ENCODE assay signal across 26 cellular contexts in genomic region chr13:27605610-27606200, GRCh38. TPM values are rescaled to one million over a fixed set of nuclear protein-coding genes. Genes with fewer than 3 reads are reported as not detected.
DNase-seq lines count a peak whose midpoint lies in the region; ATAC-seq, FAIRE-seq and TF ChIP-seq lines count a peak whose summit lies in the region.
"Had no signal": no experiment of that assay in that cellular context is flagged by ENCODE, and none has a peak within 500 bp of the region (broad histone marks: within the 10 kb centered on the region; RNA-seq: fewer than 3 reads in every experiment).

No MANE protein-coding gene starts in this region.

- no peak for TF ChIP-seq RAD21 in HepG2 (CRISPR knock-in tag; IDR thresholded peaks at IDR 0.05)

- CTCF ChIA-PET in HepG2 (lab: Yijun Ruan, JAX; ENCODE audit: low intra/inter-chr PET ratio, low total read pairs): no interaction called here

- H3K9ac ChIP-seq in HepG2 (ENCODE audit: insufficient read depth, low read depth, low read length): no peak overlapping the region

- H3K36me3 ChIP-seq in HepG2 (replicated peaks in 1 of 2; ENCODE audit: control insufficient read depth in 1 of 2, insufficient read depth in 2 of 2, low read length in 2 of 2): no peaks in the 10 kb centered on the region; a peak in 1 of 5 replicates
- no peaks in the 10 kb centered on the region for H3K36me3 ChIP-seq in right lobe of liver
- no peaks in the 10 kb centered on the region for H3K36me3 ChIP-seq in adrenal gland (replicated peaks in 1 of 2)
- H3K36me3 ChIP-seq: sigmoid colon, stomach, upper lobe of right lung had no signal

- no peak for TF ChIP-seq CTCF in HepG2 (CRISPR knock-in tag; IDR thresholded peaks at IDR 0.05)
- TF ChIP-seq CTCF in right lobe of liver (IDR thresholded peaks at IDR 0.05): no peak
- TF ChIP-seq CTCF in adrenal gland (IDR thresholded peaks at IDR 0.05): no peak
- TF ChIP-seq CTCF in fibroblast of the aortic adventitia (IDR thresholded peaks at IDR 0.05; ENCODE audit: insufficient read depth, low read length): no peak
- no peak for TF ChIP-seq CTCF in type B pancreatic cell (conservative IDR thresholded peaks at IDR 0.05)

- peaks cover 3% of the 10 kb centered on the region for H3K4me1 Mint-ChIP-seq in type B pancreatic cell (ENCODE audit: unreplicated experiment)

- H3K27ac ChIP-seq in HepG2 (ENCODE audit: extremely low read length, insufficient read depth, low read length): no peak overlapping the region
- no peak overlapping the region for H3K27ac ChIP-seq in right lobe of liver
- peak overlapping the region in 4 of 5 donors; percentile 13 to 51 (median 25) for H3K27ac ChIP-seq in adrenal gland
- H3K27ac ChIP-seq: upper lobe of right lung had no signal

- H3K27me3 Mint-ChIP-seq in type B pancreatic cell: no peaks in the 10 kb centered on the region
- H3K27me3 Mint-ChIP-seq: activated naive CD8-positive, alpha-beta T cell treated with anti-CD3 and anti-CD28 coated beads, Interleukin-2, amount 10 ng/mL, durations not matched to agents 7 days and 5 days; effector memory CD8-positive, alpha-beta T cell had no signal

- FAIRE-seq in HepG2 (lab: Jason Lieb, UNC): no peak

- ATAC-seq in HepG2 (no peak), right lobe of liver (no peak), GM19035 (IDR thresholded peaks at IDR 0.05; ENCODE audit: unreplicated experiment) (no peak)
- ATAC-seq: activated CD4-positive, CD25-positive, alpha-beta regulatory T cell treated with anti-CD3 and anti-CD28 coated beads, Interleukin-2, amount 50 U/mL, for 24 hours; effector memory CD8-positive, alpha-beta T cell; left colon; PC-3; upper lobe of right lung had no signal

- no peak for TF ChIP-seq POLR2A in HepG2 (IDR thresholded peaks at IDR 0.05; ENCODE audit: insufficient read depth in 1 of 2, low read depth in 2 of 2, low read length in 2 of 2)
- no peak for TF ChIP-seq POLR2A in right lobe of liver (IDR thresholded peaks at IDR 0.05)
- TF ChIP-seq POLR2A in adrenal gland (IDR thresholded peaks at IDR 0.05): no peak

- H3K4me3 ChIP-seq in HepG2 (replicated peaks in 1 of 3; ENCODE audit: insufficient read depth in 1 of 3, low read depth in 2 of 3, low read length in 3 of 3) (no peak overlapping the region), right lobe of liver (no peak overlapping the region), adrenal gland (peak overlapping the region in 1 of 4 donors; percentile 17), fibroblast of the aortic adventitia (ENCODE audit: low read depth, low read length) (no peak overlapping the region)
- H3K4me3 ChIP-seq: sigmoid colon, stomach, upper lobe of right lung had no signal

- H3K4me1 ChIP-seq in HepG2 (ENCODE audit: insufficient read depth, low read length): peaks cover 49% of the 10 kb centered on the region
- H3K4me1 ChIP-seq in right lobe of liver: peaks cover 0 to 17% (median 5%) of the 10 kb centered on the region in 4 donors
- peaks cover 24 to 42% of the 10 kb centered on the region in 2 donors for H3K4me1 ChIP-seq in adrenal gland (replicated peaks in 1 of 2)

- peak overlapping the region; percentile 3 for H3K27ac Mint-ChIP-seq in type B pancreatic cell
- H3K27ac Mint-ChIP-seq: activated naive CD8-positive, alpha-beta T cell treated with anti-CD3 and anti-CD28 coated beads, Interleukin-2, amount 10 ng/mL, durations not matched to agents 7 days and 5 days; activated T-helper 1 cell treated with anti-CD3 and anti-CD28 coated beads, Interleukin-12 subunit alpha, Interleukin-12 subunit beta, Interleukin-2, Interleukin-4 antibody, amounts not matched to agents 30 ng/mL and 10 ng/mL and 1 ng/mL, durations not matched to agents 14 hours and 24 hours and 36 hours; CD14-positive monocyte; effector memory CD8-positive, alpha-beta T cell had no signal

- H3K27me3 ChIP-seq in HepG2 (ENCODE audit: control insufficient read depth in 1 of 2, insufficient read depth in 2 of 2, low read length in 2 of 2) (no peaks in the 10 kb centered on the region), right lobe of liver (no peaks in the 10 kb centered on the region), adrenal gland (no peaks in the 10 kb centered on the region)
- H3K27me3 ChIP-seq: sigmoid colon, stomach, upper lobe of right lung had no signal

- no peaks in the 10 kb centered on the region for H3K9me3 Mint-ChIP-seq in type B pancreatic cell
- H3K9me3 Mint-ChIP-seq: activated T-helper 1 cell treated with anti-CD3 and anti-CD28 coated beads, Interleukin-12 subunit alpha, Interleukin-12 subunit beta, Interleukin-2, Interleukin-4 antibody, amounts not matched to agents 30 ng/mL and 10 ng/mL and 1 ng/mL, durations not matched to agents 14 hours and 24 hours and 36 hours; effector memory CD8-positive, alpha-beta T cell had no signal

- H2AFZ ChIP-seq in HepG2 (ENCODE audit: low read length): no peak overlapping the region

- H3K4me2 ChIP-seq in HepG2 (ENCODE audit: low read depth, low read length): no peak overlapping the region

- intact Hi-C loops in HepG2 (cut with micrococcal nuclease; ENCODE audit: unreplicated experiment): no loop called here
- intact Hi-C loops in right lobe of liver (cut with DNase I): no loop called here
- intact Hi-C loops in adrenal gland (cut with DNase I): no loop called here

- TF ChIP-seq EP300 in HepG2 (IDR thresholded peaks at IDR 0.05; ENCODE audit: low read depth in 2 of 2, low read length in 2 of 2): no peak
- TF ChIP-seq EP300 in HepG2 (CRISPR knock-in tag; IDR thresholded peaks at IDR 0.05; ENCODE audit: borderline replicate concordance): no peak

- BruUV-seq in HepG2 (replicated peaks; lab: Mats Ljungman, UMichigan): no TSS peak

- DNase-seq in HepG2 (ENCODE audit: low spot score) (no peak), right lobe of liver (no peak), adrenal gland (peak in 1 of 7 donors; percentile 25), fibroblast of the aortic adventitia (ENCODE audit: low read depth) (peak; percentile 50), type B pancreatic cell (ENCODE audit: extremely low spot score, unreplicated experiment) (no peak), islet precursor cell (no peak), KG1 (lab: John Stamatoyannopoulos, UW) (no peak)
- DNase-seq: activated CD8-positive, alpha-beta memory T cell treated with anti-CD3 and anti-CD28 coated beads for 24 hours; activated naive CD8-positive, alpha-beta T cell treated with anti-CD3 and anti-CD28 coated beads, Interleukin-2, amount 10 ng/mL, durations not matched to agents 7 days and 5 days; central memory CD4-positive, alpha-beta T cell; DMS 273 treated with DMSO at 0.1 percent for 48 hours; effector memory CD8-positive, alpha-beta T cell; left colon; NCI-H1048; NCI-H2081 treated with DMSO at 0.1 percent for 48 hours; NCI-H510A treated with DMSO at 0.1 percent for 48 hours; occipital lobe; PC-3; sigmoid colon; stomach; T-helper 2 cell; upper lobe of right lung had no signal

- H4K20me1 ChIP-seq in HepG2 (ENCODE audit: insufficient read depth, low read length): peaks cover 4% of the 10 kb centered on the region

- no peaks in the 10 kb centered on the region for H3K9me3 ChIP-seq in HepG2 (ENCODE audit: low read length)
- no peaks in the 10 kb centered on the region for H3K9me3 ChIP-seq in right lobe of liver
- H3K9me3 ChIP-seq in adrenal gland (replicated peaks in 1 of 3): peaks cover 0 to 5% (median 0%) of the 10 kb centered on the region in 3 donors
- H3K9me3 ChIP-seq: sigmoid colon, stomach, upper lobe of right lung had no signal

- H3K4me3 Mint-ChIP-seq in type B pancreatic cell: peak overlapping the region; percentile 11
- H3K4me3 Mint-ChIP-seq: activated naive CD8-positive, alpha-beta T cell treated with anti-CD3 and anti-CD28 coated beads, Interleukin-2, amount 10 ng/mL, durations not matched to agents 7 days and 5 days; activated T-helper 1 cell treated with anti-CD3 and anti-CD28 coated beads, Interleukin-12 subunit alpha, Interleukin-12 subunit beta, Interleukin-2, Interleukin-4 antibody, amounts not matched to agents 30 ng/mL and 10 ng/mL and 1 ng/mL, durations not matched to agents 14 hours and 24 hours and 36 hours; CD14-positive monocyte; effector memory CD8-positive, alpha-beta T cell had no signal

- POLR2A ChIA-PET in HepG2 (lab: Yijun Ruan, JAX): interaction anchor here (1.4 kb wide), 1 partner anchor 14 kb away, joined by 6 read pairs; the partner anchor contains the start of gene LNX2

- 96% methylated on average over 2 of the region's 2 CpGs for WGBS in HepG2 (ENCODE audit: low lambda C conversion rate)
- WGBS in right lobe of liver (ENCODE audit: insufficient coverage, low coverage, low lambda C conversion rate, missing lambda C conversion rate): 35% methylated on average over 2 of the region's 2 CpGs
- 13 to 26% (median 16%) methylated on average over 2 of the region's 2 CpGs for WGBS in adrenal gland, 4 donors

- peaks cover 90% of the 10 kb centered on the region for H3K79me2 ChIP-seq in HepG2 (ENCODE audit: insufficient read depth, low read length)

- in situ Hi-C loops in HepG2 (cut with HindIII; ENCODE audit: extremely low pct_ligation_motif_present, low pct_unique_long_range_greater_than_20kb): no loop called here

- H3K36me3 Mint-ChIP-seq in type B pancreatic cell: no peaks in the 10 kb centered on the region
- H3K36me3 Mint-ChIP-seq: CD14-positive monocyte had no signal

RNA-seq across cellular contexts. Expression of gene LNX2, which starts 14.6 kb away (rescaled TPM):
- 9.7 and 13.1 TPM in 2 replicates for total RNA-seq in HepG2 (2016; rRNA removed; fragmentation: Illumina TruSeq; extraction: Trizol)
- total RNA-seq in HepG2 (2016; cell fraction: cytosol; rRNA removed; fragmentation: Illumina TruSeq; extraction: Trizol; ENCODE audit: low read depth): 3.3 and 3.9 TPM in 2 replicates
- total RNA-seq in HepG2 (2016; cell fraction: insoluble cytoplasmic fraction; rRNA removed; fragmentation: Illumina TruSeq; extraction: Trizol): 9.5 and 13.3 TPM in 2 replicates
- 4.9 and 5.9 TPM in 2 replicates for total RNA-seq in HepG2 (2016; cell fraction: membrane; rRNA removed; fragmentation: Illumina TruSeq; extraction: Trizol)
- total RNA-seq in HepG2 (2016; cell fraction: nucleus; rRNA removed; fragmentation: Illumina TruSeq; extraction: Trizol): 9.0 and 9.9 TPM in 2 replicates
- 8.1 and 9.2 TPM in 2 replicates for polyA plus RNA-seq in HepG2 (2011; rRNA removed)
- polyA plus RNA-seq in HepG2 (2011; cell fraction: cytosol; rRNA removed): 5.4 and 6.7 TPM in 2 replicates
- 4.8 and 5.3 TPM in 2 replicates for polyA plus RNA-seq in HepG2 (2011; cell fraction: nucleus; rRNA removed)
- 6.9 and 8.2 TPM in 2 replicates for polyA plus RNA-seq in HepG2 (2012)
- polyA plus RNA-seq in HepG2 (2016; cell fraction: cytosol; fragmentation: Illumina TruSeq; extraction: Trizol; ENCODE audit: low read depth): 0.50 and 0.63 TPM in 2 replicates
- 14.1 and 14.2 TPM in 2 replicates for polyA plus RNA-seq in HepG2 (2016; cell fraction: insoluble cytoplasmic fraction; fragmentation: Illumina TruSeq; extraction: Trizol; ENCODE audit: low read depth)
- 2.3 and 3.1 TPM in 2 replicates for polyA plus RNA-seq in HepG2 (2016; cell fraction: membrane; fragmentation: Illumina TruSeq; extraction: Trizol; ENCODE audit: low read depth)
- 7.6 and 7.8 TPM in 2 replicates for polyA plus RNA-seq in HepG2 (2016; cell fraction: nucleus; fragmentation: Illumina TruSeq; extraction: Trizol; ENCODE audit: insufficient read depth, low read depth)
- polyA minus RNA-seq in HepG2 (2011; rRNA and poly(A)+ RNA removed; ENCODE audit: low replicate concordance): 11.6 and 15.0 TPM in 2 replicates
- 12.0 and 13.0 TPM in 2 replicates for polyA minus RNA-seq in HepG2 (2011; cell fraction: cytosol; rRNA and poly(A)+ RNA removed)
- 24.6 and 26.7 TPM in 2 replicates for polyA minus RNA-seq in HepG2 (2011; cell fraction: nucleus; rRNA and poly(A)+ RNA removed)
- 10 to 100 TPM in 5 of 6 experiments, 1 to 10 TPM in 1; 9.5 to 28.3 (median 19.6) TPM for total RNA-seq in right lobe of liver
- total RNA-seq in adrenal gland: 10 to 100 TPM in 7 of 8 donors, 1 to 10 TPM in 1; 9.7 to 26.5 (median 19.2) TPM
- polyA plus RNA-seq in adrenal gland: 10 to 100 TPM in 1 of 3 donors, 1 to 10 TPM in 2; 2.9 to 17.5 (median 4.9) TPM
- 6.1 TPM in 2 replicates for total RNA-seq in fibroblast of the aortic adventitia (ENCODE audit: low replicate concordance)
- 12.0 and 18.7 TPM in 2 replicates for total RNA-seq in type B pancreatic cell (ENCODE audit: low replicate concordance)

RNA-seq across cellular contexts. Expression of gene POLR1D, which starts 16.0 kb away (rescaled TPM):
- total RNA-seq in HepG2 (2016; rRNA removed; fragmentation: Illumina TruSeq; extraction: Trizol): 181 and 183 TPM in 2 replicates
- total RNA-seq in HepG2 (2016; cell fraction: cytosol; rRNA removed; fragmentation: Illumina TruSeq; extraction: Trizol; ENCODE audit: low read depth): 246 and 252 TPM in 2 replicates
- 190 and 194 TPM in 2 replicates for total RNA-seq in HepG2 (2016; cell fraction: insoluble cytoplasmic fraction; rRNA removed; fragmentation: Illumina TruSeq; extraction: Trizol)
- 347 and 379 TPM in 2 replicates for total RNA-seq in HepG2 (2016; cell fraction: membrane; rRNA removed; fragmentation: Illumina TruSeq; extraction: Trizol)
- 101 and 102 TPM in 2 replicates for total RNA-seq in HepG2 (2016; cell fraction: nucleus; rRNA removed; fragmentation: Illumina TruSeq; extraction: Trizol)
- polyA plus RNA-seq in HepG2 (2011; rRNA removed): 406 and 490 TPM in 2 replicates
- 328 and 389 TPM in 2 replicates for polyA plus RNA-seq in HepG2 (2011; cell fraction: cytosol; rRNA removed)
- polyA plus RNA-seq in HepG2 (2011; cell fraction: nucleus; rRNA removed): 165 and 181 TPM in 2 replicates
- polyA plus RNA-seq in HepG2 (2012): 441 and 562 TPM in 2 replicates
- 296 and 321 TPM in 2 replicates for polyA plus RNA-seq in HepG2 (2016; cell fraction: cytosol; fragmentation: Illumina TruSeq; extraction: Trizol; ENCODE audit: low read depth)
- 226 and 233 TPM in 2 replicates for polyA plus RNA-seq in HepG2 (2016; cell fraction: insoluble cytoplasmic fraction; fragmentation: Illumina TruSeq; extraction: Trizol; ENCODE audit: low read depth)
- polyA plus RNA-seq in HepG2 (2016; cell fraction: membrane; fragmentation: Illumina TruSeq; extraction: Trizol; ENCODE audit: low read depth): 377 and 388 TPM in 2 replicates
- polyA plus RNA-seq in HepG2 (2016; cell fraction: nucleus; fragmentation: Illumina TruSeq; extraction: Trizol; ENCODE audit: insufficient read depth, low read depth): 205 and 216 TPM in 2 replicates
- polyA minus RNA-seq in HepG2 (2011; rRNA and poly(A)+ RNA removed; ENCODE audit: low replicate concordance): 26.6 and 51.6 TPM in 2 replicates
- polyA minus RNA-seq in HepG2 (2011; cell fraction: cytosol; rRNA and poly(A)+ RNA removed): 99.7 and 122 TPM in 2 replicates
- 54.1 and 77.7 TPM in 2 replicates for polyA minus RNA-seq in HepG2 (2011; cell fraction: nucleus; rRNA and poly(A)+ RNA removed)
- total RNA-seq in right lobe of liver: 10 to 100 TPM; 34.9 to 56.2 (median 46.6) TPM
- total RNA-seq in adrenal gland: 100 to 1,000 TPM in 7 of 8 donors, 10 to 100 TPM in 1; 81.5 to 369 (median 173) TPM
- 100 to 1,000 TPM; 148 to 188 (median 173) TPM for polyA plus RNA-seq in adrenal gland
- total RNA-seq in fibroblast of the aortic adventitia (ENCODE audit: low replicate concordance): 52.0 and 88.1 TPM in 2 replicates
- 118 and 155 TPM in 2 replicates for total RNA-seq in type B pancreatic cell (ENCODE audit: low replicate concordance)

Comparison
In these comparisons a context has a peak if more than half of its experiments do, and no peak if none do; other contexts are left out.
1. H3K27ac ChIP-seq: peak in adrenal gland (4 of 5); none in HepG2 (single experiment) and right lobe of liver (0 of 3).